In genomic region chr1:156848461-156849150, GRCh38 we compare ENCODE assay signal across 11 cellular contexts. TPM values are rescaled to one million over a fixed set of nuclear protein-coding genes. Genes with fewer than 3 reads are reported as not detected.
DNase-seq lines count a peak whose midpoint lies in the region; ATAC-seq and TF ChIP-seq lines count a peak whose summit lies in the region.
"Had no signal": no experiment of that assay in that cellular context is flagged by ENCODE, and none has a peak within 500 bp of the region (broad histone marks: within the 10 kb centered on the region; RNA-seq: fewer than 3 reads in every experiment).

No MANE protein-coding gene starts in this region.

- DNase-seq in CD4-positive, CD25-positive, alpha-beta regulatory T cell: peak; percentile 56 to 89 (median 62)
- DNase-seq in activated CD4-positive, alpha-beta T cell treated with anti-CD3 and anti-CD28 coated beads, Interleukin-2, amount 50 U/mL, for 4 hours: peak; percentile 52 to 53
- DNase-seq in central memory CD4-positive, alpha-beta T cell: peak; percentile 62
- DNase-seq in sciatic nerve (ENCODE audit: low spot score) (no peak), HFFc6 (no peak), DMS79 treated with DMSO at 0.1 percent for 48 hours (lab: John Stamatoyannopoulos, UW) (no peak), AML-193 (lab: John Stamatoyannopoulos, UW) (no peak)

- no peak for TF ChIP-seq CTCF in HFFc6 (IDR thresholded peaks at IDR 0.05)

- peaks cover 4 to 40% (median 8%) of the 10 kb centered on the region in 4 donors for H3K4me1 Mint-ChIP-seq in CD4-positive, CD25-positive, alpha-beta regulatory T cell
- H3K4me1 Mint-ChIP-seq in HFFc6 (ENCODE audit: low read depth): no peaks in the 10 kb centered on the region

- peaks cover 19% of the 10 kb centered on the region for H3K4me1 ChIP-seq in CD4-positive, CD25-positive, alpha-beta regulatory T cell (ENCODE audit: control insufficient read depth, insufficient read depth, low read length, poor library complexity, severe bottlenecking)

- no peaks in the 10 kb centered on the region for H3K36me3 Mint-ChIP-seq in CD4-positive, CD25-positive, alpha-beta regulatory T cell
- no peaks in the 10 kb centered on the region for H3K36me3 Mint-ChIP-seq in HFFc6 (ENCODE audit: low read depth)

- H3K4me3 Mint-ChIP-seq in CD4-positive, CD25-positive, alpha-beta regulatory T cell: peak overlapping the region; percentile 2 to 74 (median 44)
- H3K4me3 Mint-ChIP-seq in HFFc6: no peak overlapping the region

- no peak overlapping the region for H3K27ac ChIP-seq in CD4-positive, CD25-positive, alpha-beta regulatory T cell (ENCODE audit: insufficient read depth, low read length, poor library complexity, severe bottlenecking)
- H3K27ac ChIP-seq: SK-N-MC had no signal

- H3K27ac Mint-ChIP-seq in CD4-positive, CD25-positive, alpha-beta regulatory T cell: peak overlapping the region in 2 of 3 donors; percentile 67 to 87
- no peak overlapping the region for H3K27ac Mint-ChIP-seq in HFFc6

- no peaks in the 10 kb centered on the region for H3K36me3 ChIP-seq in CD4-positive, CD25-positive, alpha-beta regulatory T cell (ENCODE audit: control insufficient read depth, insufficient read depth, low read length)

- H3K9me3 ChIP-seq in CD4-positive, CD25-positive, alpha-beta regulatory T cell (ENCODE audit: control insufficient read depth in 2 of 2, low read length in 2 of 2): no peaks in the 10 kb centered on the region

- H3K4me3 ChIP-seq in CD4-positive, CD25-positive, alpha-beta regulatory T cell (ENCODE audit: low read depth, low read length): peak overlapping the region; percentile 31
- H3K4me3 ChIP-seq: SK-N-MC had no signal

- H3K9me3 Mint-ChIP-seq in CD4-positive, CD25-positive, alpha-beta regulatory T cell: no peaks in the 10 kb centered on the region
- H3K9me3 Mint-ChIP-seq in HFFc6: no peaks in the 10 kb centered on the region

- peaks cover 16% of the 10 kb centered on the region for H3K27me3 ChIP-seq in CD4-positive, CD25-positive, alpha-beta regulatory T cell (ENCODE audit: control insufficient read depth, insufficient read depth, low read length)

- ATAC-seq in CD4-positive, CD25-positive, alpha-beta regulatory T cell (ENCODE audit: low read depth in 2 of 2): peak; percentile 78 to 86
- ATAC-seq in sciatic nerve: peak; percentile 36
- ATAC-seq in GM18907 (IDR thresholded peaks at IDR 0.05; ENCODE audit: unreplicated experiment): no peak

- intact Hi-C loops in sciatic nerve (cut with DNase I): no loop called here

- peaks cover 32% of the 10 kb centered on the region for H3K27me3 Mint-ChIP-seq in CD4-positive, CD25-positive, alpha-beta regulatory T cell
- peaks cover 50% of the 10 kb centered on the region for H3K27me3 Mint-ChIP-seq in HFFc6 (ENCODE audit: insufficient read depth)

RNA-seq across cellular contexts. Expression of gene INSRR, which starts 10.3 kb away (rescaled TPM):
- total RNA-seq in CD4-positive, CD25-positive, alpha-beta regulatory T cell: 0.07 TPM
- not detected for polyA plus RNA-seq in CD4-positive, CD25-positive, alpha-beta regulatory T cell
- 0.40 TPM for total RNA-seq in sciatic nerve
- not detected for total RNA-seq in HFFc6 (2021; fragmentation: NEBNext Ultra II Directional; extraction: Animal tissue kit (Norgen Biotek cat#: 25700))
- total RNA-seq: LHCN-M2 had no signal

RNA-seq across cellular contexts. Expression of gene NTRK1, which starts 12.1 kb away (rescaled TPM):
- total RNA-seq in CD4-positive, CD25-positive, alpha-beta regulatory T cell: 0.91 TPM
- polyA plus RNA-seq in CD4-positive, CD25-positive, alpha-beta regulatory T cell: under 1 TPM in 3 of 4 donors, not detected in 1; 0.06 to 0.44 (median 0.10) TPM
- 1.8 TPM for total RNA-seq in sciatic nerve
- under 1 TPM in 1 of 6 experiments, not detected in 5; 0.10 TPM for total RNA-seq in HFFc6 (2021; fragmentation: NEBNext Ultra II Directional; extraction: Animal tissue kit (Norgen Biotek cat#: 25700))
- total RNA-seq: LHCN-M2 had no signal

RNA-seq across cellular contexts. Expression of gene SH2D2A, which starts 32.0 kb away (rescaled TPM):
- 158 TPM for total RNA-seq in CD4-positive, CD25-positive, alpha-beta regulatory T cell
- 10 to 100 TPM; 27.3 to 36.4 (median 31.2) TPM for polyA plus RNA-seq in CD4-positive, CD25-positive, alpha-beta regulatory T cell
- 1.6 TPM for total RNA-seq in sciatic nerve
- under 1 TPM in 2 of 6 experiments, not detected in 4; 0.09 to 0.17 TPM for total RNA-seq in HFFc6 (2021; fragmentation: NEBNext Ultra II Directional; extraction: Animal tissue kit (Norgen Biotek cat#: 25700))
- total RNA-seq: LHCN-M2, skeletal muscle tissue had no signal

RNA-seq across cellular contexts. Expression of gene PEAR1, which starts 44.9 kb away (rescaled TPM):
- 1.3 TPM for total RNA-seq in CD4-positive, CD25-positive, alpha-beta regulatory T cell
- polyA plus RNA-seq in CD4-positive, CD25-positive, alpha-beta regulatory T cell: not detected
- total RNA-seq in sciatic nerve: 74.7 TPM
- 10 to 100 TPM in 4 of 6 experiments, 1 to 10 TPM in 2; 3.2 to 23.6 (median 20.2) TPM for total RNA-seq in HFFc6 (2021; fragmentation: NEBNext Ultra II Directional; extraction: Animal tissue kit (Norgen Biotek cat#: 25700))

Comparison
In these comparisons a context has a peak if more than half of its experiments do, and no peak if none do; other contexts are left out.
1. DNase-seq: peak in CD4-positive, CD25-positive, alpha-beta regulatory T cell (3 of 3), activated CD4-positive, alpha-beta T cell treated with anti-CD3 and anti-CD28 coated beads, Interleukin-2, amount 50 U/mL, for 4 hours (2 of 2) and central memory CD4-positive, alpha-beta T cell (single experiment); none in sciatic nerve (single experiment), HFFc6 (single experiment), DMS79 treated with DMSO at 0.1 percent for 48 hours (single experiment) and AML-193 (0 of 2).
2. RNA of gene SH2D2A, which starts 32.0 kb away (total RNA-seq): 158 TPM in CD4-positive, CD25-positive, alpha-beta regulatory T cell (single experiment); 1.6 TPM in sciatic nerve (single experiment) and 0.09 to 0.17 TPM in HFFc6; every median in the first group is over 10 times any median in the second.